In the genomic region with DNA sequence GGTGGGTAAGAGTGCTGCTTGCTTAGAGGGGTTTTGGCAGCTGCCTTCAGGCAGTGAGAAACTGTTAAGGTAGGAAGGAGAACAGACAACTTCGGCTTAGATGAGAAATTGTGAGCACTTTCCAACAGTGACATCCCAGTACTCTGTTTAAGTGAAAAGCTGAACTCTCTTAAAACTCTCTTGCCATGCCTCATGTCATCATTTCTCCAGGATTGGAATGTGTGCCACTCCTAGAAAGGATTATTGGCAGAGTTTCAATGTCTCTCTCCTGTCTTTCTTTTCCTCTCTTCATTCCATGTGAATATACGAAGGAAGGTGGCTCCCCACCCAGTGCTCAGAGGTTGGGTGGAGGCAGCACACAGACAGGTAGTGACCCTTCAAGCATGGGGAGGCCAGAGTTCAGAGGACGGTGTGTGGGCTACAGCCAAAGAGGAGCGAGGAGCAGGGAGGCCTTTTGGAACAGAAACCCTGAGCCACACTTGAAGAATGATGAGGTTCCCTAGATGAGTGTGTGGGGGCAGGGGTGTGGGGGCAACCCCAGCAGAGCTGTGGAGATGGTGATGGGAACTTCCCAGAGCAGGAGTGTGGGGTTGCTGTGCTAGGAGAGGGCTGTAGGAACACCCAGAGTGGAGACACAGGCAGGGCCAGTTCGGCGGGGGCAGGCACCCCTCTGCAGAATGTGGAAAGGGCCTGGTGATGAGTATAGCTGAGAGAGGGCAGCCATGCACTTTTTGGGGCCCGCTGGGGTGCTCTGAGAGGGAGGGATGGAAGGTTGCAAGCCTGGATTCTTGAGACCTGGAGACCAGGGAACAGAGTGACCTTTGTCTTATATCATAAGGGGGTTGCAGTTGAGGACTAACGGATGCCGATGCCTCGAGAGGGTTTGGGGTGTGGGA, we compare ENCODE assay signal across 9 cellular contexts. TPM values are rescaled to one million over a fixed set of nuclear protein-coding genes. Genes with fewer than 3 reads are reported as not detected.
A peak's percentile ranks its signal among the peaks of the same experiment; 100 is the strongest.
DNase-seq lines count a peak whose midpoint lies in the region; ATAC-seq and TF ChIP-seq lines count a peak whose summit lies in the region.
"Had no signal": no experiment of that assay in that cellular context is flagged by ENCODE, and none has a peak within 500 bp of the region (broad histone marks: within the 10 kb centered on the region; RNA-seq: fewer than 3 reads in every experiment).

No MANE protein-coding gene starts in this region.

- POLR2A ChIA-PET in T-cell (lab: Charles Lee), result no interaction called here

- H3K27me3 Mint-ChIP-seq in activated T-cell treated with anti-CD3 and anti-CD28 coated beads, Interleukin-2, amount 50 U/mL, for 24 hours, result no peaks in the 10 kb centered on the region
- H3K27me3 Mint-ChIP-seq in T-cell, result no peaks in the 10 kb centered on the region
- H3K27me3 Mint-ChIP-seq in stimulated activated naive CD8-positive, alpha-beta T cell treated with anti-CD3 and anti-CD28 coated beads, Interleukin-15, amount 100 ng/mL, for 72 hours, result no peaks in the 10 kb centered on the region

- CTCF ChIA-PET in T-cell (lab: Charles Lee), result no interaction called here

- DNase-seq in activated T-cell treated with anti-CD3 and anti-CD28 coated beads, Interleukin-2, amount 50 U/mL, for 24 hours, result no peak
- DNase-seq in activated T-cell treated with anti-CD3 and anti-CD28 coated beads for 4 hours (no peak), T-cell (no peak), fibroblast of pulmonary artery (ENCODE audit: low read depth) (peak; percentile 49), midbrain (lab: John Stamatoyannopoulos, UW) (no peak), NCI-H2107 treated with DMSO at 0.1 percent for 48 hours (lab: John Stamatoyannopoulos, UW; ENCODE audit: unreplicated experiment) (no peak), middle frontal gyrus (ENCODE audit: extremely low spot score, low spot score) (no peak)
- DNase-seq in stimulated activated naive CD8-positive, alpha-beta T cell treated with anti-CD3 and anti-CD28 coated beads, Interleukin-15, amount 100 ng/mL, for 72 hours, result peak in 1 of 2 donors; percentile 56

- H3K27ac Mint-ChIP-seq in activated T-cell treated with anti-CD3 and anti-CD28 coated beads, Interleukin-2, amount 50 U/mL, for 24 hours, result peak overlapping the region; percentile 79
- H3K27ac Mint-ChIP-seq in T-cell, result peak overlapping the region; percentile 50 to 75
- H3K27ac Mint-ChIP-seq in stimulated activated naive CD8-positive, alpha-beta T cell treated with anti-CD3 and anti-CD28 coated beads, Interleukin-15, amount 100 ng/mL, for 72 hours, result peak overlapping the region in 1 of 2 donors; percentile 88

- peak overlapping the region; percentile 48 for H3K4me3 Mint-ChIP-seq in activated T-cell treated with anti-CD3 and anti-CD28 coated beads, Interleukin-2, amount 50 U/mL, for 24 hours
- H3K4me3 Mint-ChIP-seq in T-cell, result peak overlapping the region in 1 of 3 donors; percentile 62
- H3K4me3 Mint-ChIP-seq in stimulated activated naive CD8-positive, alpha-beta T cell treated with anti-CD3 and anti-CD28 coated beads, Interleukin-15, amount 100 ng/mL, for 72 hours, result peak overlapping the region; percentile 68 to 75

- no peak for ATAC-seq in T-cell (replicated peaks in 1 of 4)
- peak; percentile 57 for ATAC-seq in stimulated activated naive CD8-positive, alpha-beta T cell treated with anti-CD3 and anti-CD28 coated beads, Interleukin-15, amount 100 ng/mL, for 72 hours
- ATAC-seq: Panc1 had no signal

- peaks cover 40% of the 10 kb centered on the region for H3K36me3 Mint-ChIP-seq in activated T-cell treated with anti-CD3 and anti-CD28 coated beads, Interleukin-2, amount 50 U/mL, for 24 hours (ENCODE audit: low read depth)
- H3K36me3 Mint-ChIP-seq in T-cell, result peaks cover 9% of the 10 kb centered on the region

- peaks cover 85% of the 10 kb centered on the region for H3K4me1 Mint-ChIP-seq in activated T-cell treated with anti-CD3 and anti-CD28 coated beads, Interleukin-2, amount 50 U/mL, for 24 hours (ENCODE audit: low read depth)
- H3K4me1 Mint-ChIP-seq in T-cell, result peaks cover 66 to 72% (median 67%) of the 10 kb centered on the region in 3 donors
- H3K4me1 Mint-ChIP-seq in stimulated activated naive CD8-positive, alpha-beta T cell treated with anti-CD3 and anti-CD28 coated beads, Interleukin-15, amount 100 ng/mL, for 72 hours, result peaks cover 87% of the 10 kb centered on the region

- no peak overlapping the region for H3K4me3 ChIP-seq in fibroblast of pulmonary artery (replicated peaks; ENCODE audit: low read depth, low read length)

- TF ChIP-seq CTCF in fibroblast of pulmonary artery (IDR thresholded peaks at IDR 0.05; ENCODE audit: low read length, missing control alignments), result no peak

- no peaks in the 10 kb centered on the region for H3K9me3 Mint-ChIP-seq in activated T-cell treated with anti-CD3 and anti-CD28 coated beads, Interleukin-2, amount 50 U/mL, for 24 hours
- no peaks in the 10 kb centered on the region for H3K9me3 Mint-ChIP-seq in T-cell
- H3K9me3 Mint-ChIP-seq in stimulated activated naive CD8-positive, alpha-beta T cell treated with anti-CD3 and anti-CD28 coated beads, Interleukin-15, amount 100 ng/mL, for 72 hours, result no peaks in the 10 kb centered on the region

RNA-seq across cellular contexts. Expression of a gene that starts 58.8 kb away (rescaled TPM):
- total RNA-seq in T-cell, result 10 to 100 TPM; 22.2 to 29.7 (median 23.5) TPM
